In genomic region chr7:73802459-73802858, GRCh38 we compare ENCODE assay signal across 20 cellular contexts. TPM values are rescaled to one million over a fixed set of nuclear protein-coding genes. Genes with fewer than 3 reads are reported as not detected.
DNase-seq lines count a peak whose midpoint lies in the region; ATAC-seq and TF ChIP-seq lines count a peak whose summit lies in the region.
"Had no signal": no experiment of that assay in that cellular context is flagged by ENCODE, and none has a peak within 500 bp of the region (broad histone marks: within the 10 kb centered on the region; RNA-seq: fewer than 3 reads in every experiment).

No MANE protein-coding gene starts in this region.

- TF ChIP-seq EP300 in transverse colon (IDR thresholded peaks at IDR 0.05; ENCODE audit: low read depth): no peak

- H3K27me3 ChIP-seq in Peyer's patch (no peaks in the 10 kb centered on the region), colonic mucosa (no peaks in the 10 kb centered on the region), transverse colon (no peaks in the 10 kb centered on the region)
- H3K27me3 ChIP-seq: BLaER1 treated with 17β-estradiol and CSF1 and Interleukin-3, amounts not matched to agents 10 nM and 100 nM had no signal

- H3K36me3 ChIP-seq in Peyer's patch (no peaks in the 10 kb centered on the region), colonic mucosa (no peaks in the 10 kb centered on the region), transverse colon (no peaks in the 10 kb centered on the region)
- H3K36me3 ChIP-seq: BLaER1 treated with 17β-estradiol and CSF1 and Interleukin-3, amounts not matched to agents 10 nM and 100 nM had no signal

- H3K9me3 ChIP-seq in Peyer's patch: no peaks in the 10 kb centered on the region
- H3K9me3 ChIP-seq in colonic mucosa: no peaks in the 10 kb centered on the region
- H3K9me3 ChIP-seq in transverse colon: no peaks in the 10 kb centered on the region

- DNase-seq in Peyer's patch (peak in 2 of 3 donors; percentile 50 to 55), colonic mucosa (peak; percentile 26), mesenteric fat pad (ENCODE audit: low spot score) (peak; percentile 9), transverse colon (no peak), NCI-H2029 (lab: John Stamatoyannopoulos, UW) (no peak), NCI-H187 treated with DMSO at 0.1 percent for 48 hours (lab: John Stamatoyannopoulos, UW) (no peak)
- DNase-seq in natural killer cell treated with Interleukin-12 subunit alpha and Interleukin-12 subunit beta and Interleukin-15 and Interleukin-18, amount 100 ng/mL, for 72 hours (ENCODE audit: low spot score): no peak
- DNase-seq: Calu3; CD8-positive, alpha-beta T cell; DND-41; EL; HCEC 1CT; HFFc6; IMR-90 had no signal

- no peak for TF ChIP-seq CTCF in Peyer's patch (IDR thresholded peaks at IDR 0.05)
- TF ChIP-seq CTCF in colonic mucosa (IDR thresholded peaks at IDR 0.05): no peak
- no peak for TF ChIP-seq CTCF in transverse colon (IDR thresholded peaks at IDR 0.05)

- peak overlapping the region in 3 of 4 donors; percentile 38 to 73 (median 59) for H3K27ac ChIP-seq in Peyer's patch
- no peak overlapping the region for H3K27ac ChIP-seq in colonic mucosa
- peak overlapping the region in 3 of 4 donors; percentile 70 to 88 (median 88) for H3K27ac ChIP-seq in transverse colon
- H3K27ac ChIP-seq: BLaER1 treated with 17β-estradiol and CSF1 and Interleukin-3, amounts not matched to agents 10 nM and 100 nM had no signal

- no peak overlapping the region for H3K9ac ChIP-seq in colonic mucosa (ENCODE audit: low read depth in 2 of 2, low read length in 2 of 2)
- H3K9ac ChIP-seq: BLaER1 treated with 17β-estradiol and CSF1 and Interleukin-3, amounts not matched to agents 10 nM and 100 nM had no signal

- no peaks in the 10 kb centered on the region for H3K36me3 Mint-ChIP-seq in natural killer cell treated with Interleukin-12 subunit alpha and Interleukin-12 subunit beta and Interleukin-15 and Interleukin-18, amount 100 ng/mL, for 72 hours
- H3K36me3 Mint-ChIP-seq: CD8-positive, alpha-beta T cell had no signal

- peak in 1 of 2 donors; percentile 64 for TF ChIP-seq POLR2A in Peyer's patch (IDR thresholded peaks at IDR 0.05)
- TF ChIP-seq POLR2A in transverse colon (IDR thresholded peaks at IDR 0.05): no peak

- H3K4me3 Mint-ChIP-seq in natural killer cell treated with Interleukin-12 subunit alpha and Interleukin-12 subunit beta and Interleukin-15 and Interleukin-18, amount 100 ng/mL, for 72 hours: no peak overlapping the region
- H3K4me3 Mint-ChIP-seq: B cell; CD8-positive, alpha-beta T cell; GM23338; HFFc6 had no signal

- 33 to 54% methylated on average over 4 of the region's 4 CpGs for WGBS in transverse colon (ENCODE audit: low coverage in 1 of 2), 2 donors

- in situ Hi-C loops in transverse colon (cut with MboI; ENCODE audit: low pct_ligation_motif_present in 1 of 4, low pct_unique_long_range_greater_than_20kb in 1 of 4, low sequenced_read_pairs in 3 of 4): no loop called here

- no peaks in the 10 kb centered on the region for H3K4me1 Mint-ChIP-seq in natural killer cell treated with Interleukin-12 subunit alpha and Interleukin-12 subunit beta and Interleukin-15 and Interleukin-18, amount 100 ng/mL, for 72 hours (ENCODE audit: low read depth in 2 of 2)
- H3K4me1 Mint-ChIP-seq: B cell, GM23338 had no signal

- H3K27me3 Mint-ChIP-seq in natural killer cell treated with Interleukin-12 subunit alpha and Interleukin-12 subunit beta and Interleukin-15 and Interleukin-18, amount 100 ng/mL, for 72 hours: peaks cover 6 to 12% of the 10 kb centered on the region in 2 donors

- no peak for ATAC-seq in natural killer cell treated with Interleukin-12 subunit alpha and Interleukin-12 subunit beta and Interleukin-15 and Interleukin-18, amount 100 ng/mL, for 72 hours
- ATAC-seq: CD8-positive, alpha-beta T cell; GM12878; GM23338 had no signal

- H3K4me1 ChIP-seq in Peyer's patch (peaks cover 0 to 5% (median 0%) of the 10 kb centered on the region in 4 donors), colonic mucosa (no peaks in the 10 kb centered on the region), transverse colon (peaks cover 0 to 32% (median 21%) of the 10 kb centered on the region in 4 donors)

- no peaks in the 10 kb centered on the region for H3K9me3 Mint-ChIP-seq in natural killer cell treated with Interleukin-12 subunit alpha and Interleukin-12 subunit beta and Interleukin-15 and Interleukin-18, amount 100 ng/mL, for 72 hours
- H3K9me3 Mint-ChIP-seq: CD8-positive, alpha-beta T cell; HFFc6 had no signal

- no peak overlapping the region for H3K4me3 ChIP-seq in Peyer's patch
- no peak overlapping the region for H3K4me3 ChIP-seq in colonic mucosa
- no peak overlapping the region for H3K4me3 ChIP-seq in transverse colon
- H3K4me3 ChIP-seq: BLaER1 treated with 17β-estradiol and CSF1 and Interleukin-3, amounts not matched to agents 10 nM and 100 nM; GM12878; GM23338 had no signal

- H3K27ac Mint-ChIP-seq in natural killer cell treated with Interleukin-12 subunit alpha and Interleukin-12 subunit beta and Interleukin-15 and Interleukin-18, amount 100 ng/mL, for 72 hours: no peak overlapping the region
- H3K27ac Mint-ChIP-seq: B cell; CD8-positive, alpha-beta T cell; GM23338; HFFc6 had no signal

- intact Hi-C loops in colonic mucosa (cut with DNase I): no loop called here
- intact Hi-C loops in transverse colon (cut with DNase I; ENCODE audit: low total_unique reads): no loop called here

RNA-seq across cellular contexts. Expression of gene CLDN4, which starts 28.3 kb away (rescaled TPM):
- total RNA-seq in Peyer's patch (100 to 1,000 TPM in 3 of 4 donors, 10 to 100 TPM in 1; 83.3 to 551 (median 450) TPM), colonic mucosa (100 to 1,000 TPM; 568 to 932 TPM), mesenteric fat pad (0.71 TPM), transverse colon (1,000 to 10,000 TPM in 1 of 4 donors, 100 to 1,000 TPM in 3; 555 to 1,122 (median 815) TPM)
- total RNA-seq in natural killer cell treated with Interleukin-12 subunit alpha and Interleukin-12 subunit beta and Interleukin-15 and Interleukin-18, amount 100 ng/mL, for 72 hours: not detected
- total RNA-seq: B cell; CD8-positive, alpha-beta T cell had no signal

RNA-seq across cellular contexts. Expression of gene CLDN3, which starts 32.4 kb away (rescaled TPM):
- 100 to 1,000 TPM in 3 of 4 donors, 10 to 100 TPM in 1; 55.3 to 944 (median 831) TPM for total RNA-seq in Peyer's patch
- 100 to 1,000 TPM; 599 to 634 TPM for total RNA-seq in colonic mucosa
- total RNA-seq in mesenteric fat pad: not detected
- total RNA-seq in transverse colon: 1,000 to 10,000 TPM in 3 of 4 donors, 100 to 1,000 TPM in 1; 672 to 1,662 (median 1,512) TPM
- total RNA-seq in natural killer cell treated with Interleukin-12 subunit alpha and Interleukin-12 subunit beta and Interleukin-15 and Interleukin-18, amount 100 ng/mL, for 72 hours: not detected
- total RNA-seq: A172; B cell; CD8-positive, alpha-beta T cell; G401; GM12878; HFFc6 had no signal

RNA-seq across cellular contexts. Expression of gene METTL27, which starts 39.9 kb away (rescaled TPM):
- total RNA-seq in Peyer's patch (10 to 100 TPM in 2 of 4 donors, 1 to 10 TPM in 2; 2.1 to 20.4 (median 11.7) TPM), colonic mucosa (1 to 10 TPM; 4.0 to 7.4 TPM), mesenteric fat pad (1.7 TPM), transverse colon (10 to 100 TPM in 1 of 4 donors, 1 to 10 TPM in 3; 2.6 to 29.5 (median 5.1) TPM)
- total RNA-seq in natural killer cell treated with Interleukin-12 subunit alpha and Interleukin-12 subunit beta and Interleukin-15 and Interleukin-18, amount 100 ng/mL, for 72 hours: not detected
- total RNA-seq: CD8-positive, alpha-beta T cell; G401 had no signal

RNA-seq across cellular contexts. Expression of gene TMEM270, which starts 58.5 kb away (rescaled TPM):
- not detected for total RNA-seq in Peyer's patch
- not detected for total RNA-seq in colonic mucosa
- total RNA-seq in mesenteric fat pad: not detected
- total RNA-seq in transverse colon: not detected
- total RNA-seq in natural killer cell treated with Interleukin-12 subunit alpha and Interleukin-12 subunit beta and Interleukin-15 and Interleukin-18, amount 100 ng/mL, for 72 hours: not detected
- total RNA-seq: B cell; CD8-positive, alpha-beta T cell; G401; GM12878; GM23338; HFFc6; IMR-90 had no signal

Comparison
In these comparisons a context has a peak if more than half of its experiments do, and no peak if none do; other contexts are left out.
1. DNase-seq: peak in Peyer's patch (2 of 3), colonic mucosa (single experiment) and mesenteric fat pad (single experiment); none in transverse colon (single experiment), NCI-H2029 (single experiment), NCI-H187 treated with DMSO at 0.1 percent for 48 hours (single experiment) and natural killer cell treated with Interleukin-12 subunit alpha and Interleukin-12 subunit beta and Interleukin-15 and Interleukin-18, amount 100 ng/mL, for 72 hours (single experiment).
2. RNA of gene CLDN4, which starts 28.3 kb away (total RNA-seq): 568 to 932 TPM in colonic mucosa, 555 to 1,122 TPM in transverse colon and 83.3 to 551 TPM in Peyer's patch; 0.71 TPM in mesenteric fat pad (single experiment) and not detected in natural killer cell treated with Interleukin-12 subunit alpha and Interleukin-12 subunit beta and Interleukin-15 and Interleukin-18, amount 100 ng/mL, for 72 hours; every median in the first group is over 10 times any median in the second.
3. RNA of gene CLDN3, which starts 32.4 kb away (total RNA-seq): 672 to 1,662 TPM in transverse colon, 55.3 to 944 TPM in Peyer's patch and 599 to 634 TPM in colonic mucosa; not detected in mesenteric fat pad (single experiment) and not detected in natural killer cell treated with Interleukin-12 subunit alpha and Interleukin-12 subunit beta and Interleukin-15 and Interleukin-18, amount 100 ng/mL, for 72 hours; every median in the first group is over 10 times any median in the second.